ENCODE assay signal across 8 cellular contexts in the genomic region with DNA sequence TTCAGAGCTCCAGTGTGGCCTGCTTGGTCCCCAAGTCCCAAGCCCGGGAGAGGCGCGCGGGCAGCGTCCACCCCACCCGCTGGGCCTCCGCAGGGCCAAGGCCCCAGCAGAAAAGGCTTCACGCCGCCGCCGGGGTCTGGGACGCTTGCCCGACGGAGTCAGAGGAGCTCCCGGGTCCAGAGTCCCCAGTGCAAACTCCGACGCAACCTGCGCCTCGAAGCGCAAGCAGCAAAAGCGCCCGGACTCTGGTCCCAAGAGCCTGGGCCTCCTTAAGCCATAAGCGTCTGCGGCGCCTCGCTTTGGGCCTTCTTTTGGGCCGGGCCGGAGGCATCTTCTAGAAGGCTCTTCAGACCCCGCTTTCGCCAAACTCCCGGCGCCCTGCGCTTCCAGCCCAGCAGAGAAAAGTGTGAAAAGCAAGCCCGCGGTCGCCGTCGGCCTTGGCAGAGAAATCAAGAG. TPM values are rescaled to one million over a fixed set of nuclear protein-coding genes. Genes with fewer than 3 reads are reported as not detected.
DNase-seq lines count a peak whose midpoint lies in the region; ATAC-seq and TF ChIP-seq lines count a peak whose summit lies in the region.
"Had no signal": no experiment of that assay in that cellular context is flagged by ENCODE, and none has a peak within 500 bp of the region (broad histone marks: within the 10 kb centered on the region; RNA-seq: fewer than 3 reads in every experiment).

No MANE protein-coding gene starts in this region.

- H3K27ac ChIP-seq in HCT116 (ENCODE audit: low read depth, low read length) (peak overlapping the region; percentile 82), smooth muscle cell (ENCODE audit: low read depth) (no peak overlapping the region)

- POLR2A ChIA-PET in HCT116 (lab: Charles Lee), result interaction anchor here (1.6 kb wide), 1 partner anchor 10 kb away, joined by 6 read pairs; no protein-coding TSS in a partner anchor
- POLR2A ChIA-PET in naive thymus-derived CD8-positive, alpha-beta T cell (lab: Charles Lee), result no interaction called here

- H2AFZ ChIP-seq in HCT116 (ENCODE audit: low read depth, low read length, poor library complexity, severe bottlenecking), result no peak overlapping the region
- H2AFZ ChIP-seq in smooth muscle cell (ENCODE audit: low read depth), result peak overlapping the region; percentile 86

- H3K27me3 ChIP-seq in HCT116 (ENCODE audit: insufficient read depth, low read length), result no peaks in the 10 kb centered on the region
- no peaks in the 10 kb centered on the region for H3K27me3 ChIP-seq in adipocyte (replicated peaks; ENCODE audit: control insufficient read depth, insufficient read depth, low read length)
- peaks cover 82% of the 10 kb centered on the region for H3K27me3 ChIP-seq in iPS-15b (ENCODE audit: control insufficient read depth, insufficient read depth, low read length)
- H3K27me3 ChIP-seq in smooth muscle cell (ENCODE audit: low read depth), result peaks cover 87% of the 10 kb centered on the region

- no peaks in the 10 kb centered on the region for H3K9me3 ChIP-seq in HCT116 (ENCODE audit: control insufficient read depth in 1 of 2, insufficient read depth in 1 of 2, low read depth in 1 of 2, low read length in 2 of 2)
- no peaks in the 10 kb centered on the region for H3K9me3 ChIP-seq in adipocyte (ENCODE audit: control insufficient read depth, low read length)
- H3K9me3 ChIP-seq in iPS-15b (ENCODE audit: control insufficient read depth, insufficient read depth, low read length), result no peaks in the 10 kb centered on the region
- H3K9me3 ChIP-seq in smooth muscle cell (replicated peaks; ENCODE audit: low read depth), result no peaks in the 10 kb centered on the region

- DNase-seq in HCT116 (ENCODE audit: low read depth, low spot score) (no peak), adipocyte (ENCODE audit: low read depth) (peak; percentile 61), smooth muscle cell (lab: John Stamatoyannopoulos, UW; ENCODE audit: unreplicated experiment) (no peak), erythroblast (lab: John Stamatoyannopoulos, UW) (no peak)
- no peak for DNase-seq in naive thymus-derived CD8-positive, alpha-beta T cell
- DNase-seq: activated naive CD4-positive, alpha-beta T cell had no signal

- H3K4me1 ChIP-seq in HCT116 (ENCODE audit: control insufficient read depth in 1 of 2, insufficient read depth in 2 of 2, low read length in 2 of 2) (peaks cover 0 to 6% of the 10 kb centered on the region in 2 experiments; a peak in 2 of 4 replicates), adipocyte (ENCODE audit: control insufficient read depth, insufficient read depth, low read length) (peaks cover 32% of the 10 kb centered on the region), iPS-15b (ENCODE audit: control insufficient read depth, insufficient read depth, low read length) (no peaks in the 10 kb centered on the region), smooth muscle cell (ENCODE audit: low read depth) (peaks cover 6% of the 10 kb centered on the region)

- peak overlapping the region; percentile 53 to 68 for H3K4me3 ChIP-seq in HCT116 (replicated peaks in 1 of 2; ENCODE audit: low read depth in 1 of 2, low read length in 2 of 2)
- H3K4me3 ChIP-seq in adipocyte (ENCODE audit: low read length), result peak overlapping the region; percentile 85
- H3K4me3 ChIP-seq in iPS-15b (ENCODE audit: low read depth, low read length), result peak overlapping the region; percentile 54
- H3K4me3 ChIP-seq in smooth muscle cell, result peak overlapping the region; percentile 57

- H3K9me3 Mint-ChIP-seq in naive thymus-derived CD8-positive, alpha-beta T cell, result peaks cover 0 to 9% (median 2%) of the 10 kb centered on the region in 9 donors

- 3% methylated on average over 38 of the region's 38 CpGs for WGBS in smooth muscle cell (ENCODE audit: low lambda C conversion rate)

- intact Hi-C loops in HCT116 (cut with micrococcal nuclease), result no loop called here

- H3K4me3 Mint-ChIP-seq in naive thymus-derived CD8-positive, alpha-beta T cell, result peak overlapping the region in 3 of 10 donors; percentile 22 to 25 (median 25)

- H3K27ac Mint-ChIP-seq in naive thymus-derived CD8-positive, alpha-beta T cell, result no peak overlapping the region

- H3K36me3 Mint-ChIP-seq in naive thymus-derived CD8-positive, alpha-beta T cell, result peaks cover 0 to 10% (median 8%) of the 10 kb centered on the region in 3 donors

- RAD21 ChIA-PET in HCT116 (lab: Charles Lee; ENCODE audit: low non-redundant PET in 1 of 2, low total read pairs in 2 of 2, uncharacterized antibody in 2 of 2, unreplicated experiment in 2 of 2), result no interaction called here

- H3K9ac ChIP-seq in HCT116 (ENCODE audit: low read length) (peak overlapping the region; percentile 77), adipocyte (ENCODE audit: low read length) (peak overlapping the region; percentile 97), iPS-15b (ENCODE audit: low read depth, low read length) (no peak overlapping the region), smooth muscle cell (ENCODE audit: low read depth) (no peak overlapping the region)

- no peak for TF ChIP-seq RAD21 in HCT116 (IDR thresholded peaks at IDR 0.05; ENCODE audit: low read depth)

- H3F3A ChIP-seq in smooth muscle cell (ENCODE audit: low read depth), result no peaks in the 10 kb centered on the region

- CTCF ChIA-PET in HCT116 (lab: Charles Lee), result interaction anchor here (1.7 to 2.1 kb wide), 2 partner anchors 12 to 341 kb away, joined by 7 to 10 read pairs; no protein-coding TSS in a partner anchor

- H3K79me2 ChIP-seq in HCT116 (ENCODE audit: insufficient read depth, low read length) (peaks cover 30% of the 10 kb centered on the region), smooth muscle cell (ENCODE audit: low read depth) (no peaks in the 10 kb centered on the region)

- BruUV-seq in HCT116 (replicated peaks; lab: Mats Ljungman, UMichigan), result TSS peak; percentile 48

- H4K20me1 ChIP-seq in HCT116 (ENCODE audit: insufficient read depth) (no peaks in the 10 kb centered on the region), smooth muscle cell (ENCODE audit: low read depth) (no peaks in the 10 kb centered on the region)

- H3K27me3 Mint-ChIP-seq in naive thymus-derived CD8-positive, alpha-beta T cell, result peaks cover 25 to 79% (median 45%) of the 10 kb centered on the region in 5 donors

- TF ChIP-seq CTCF in HCT116 (IDR thresholded peaks at IDR 0.05 in 2 of 3, conservative IDR thresholded peaks at IDR 0.05 in 1 of 3; ENCODE audit: borderline replicate concordance in 1 of 3, insufficient read depth in 1 of 3, low read depth in 2 of 3, low read length in 2 of 3), result no peak
- no peak for TF ChIP-seq CTCF in smooth muscle cell (IDR thresholded peaks at IDR 0.05; ENCODE audit: borderline replicate concordance, insufficient read depth, poor library complexity, severe bottlenecking)

- peak overlapping the region; percentile 77 for H3K4me2 ChIP-seq in HCT116 (ENCODE audit: low read length)
- peak overlapping the region; percentile 84 for H3K4me2 ChIP-seq in smooth muscle cell

- ATAC-seq in HCT116, result peak; percentile 7; the same call in 1 of the 2 replicates
- no peak for ATAC-seq in naive thymus-derived CD8-positive, alpha-beta T cell
- ATAC-seq in GM18907 (IDR thresholded peaks at IDR 0.05; ENCODE audit: unreplicated experiment), result no peak

- H3K36me3 ChIP-seq in HCT116 (ENCODE audit: control insufficient read depth in 1 of 2, insufficient read depth in 2 of 2, low read length in 2 of 2) (no peaks in the 10 kb centered on the region), adipocyte (ENCODE audit: control insufficient read depth, insufficient read depth, low read length, severe bottlenecking) (no peaks in the 10 kb centered on the region), iPS-15b (ENCODE audit: control insufficient read depth, insufficient read depth, low read length) (no peaks in the 10 kb centered on the region), smooth muscle cell (ENCODE audit: low read depth) (no peaks in the 10 kb centered on the region)

- TF ChIP-seq POLR2A in HCT116 (IDR thresholded peaks at IDR 0.05; ENCODE audit: borderline replicate concordance, extremely low read depth, insufficient read depth, insufficient read length), result no peak
- TF ChIP-seq POLR2A in erythroblast (IDR thresholded peaks at IDR 0.05; ENCODE audit: low read length), result no peak

- no peaks in the 10 kb centered on the region for H3K9me2 ChIP-seq in HCT116 (ENCODE audit: insufficient read depth)

- H3K4me1 Mint-ChIP-seq in naive thymus-derived CD8-positive, alpha-beta T cell, result peaks cover 5 to 13% (median 8%) of the 10 kb centered on the region in 4 donors

TF ChIP-seq in HCT116, 20 proteins besides CTCF, POLR2A, EP300 and RAD21:
- TF ChIP-seq, protein P1, sequence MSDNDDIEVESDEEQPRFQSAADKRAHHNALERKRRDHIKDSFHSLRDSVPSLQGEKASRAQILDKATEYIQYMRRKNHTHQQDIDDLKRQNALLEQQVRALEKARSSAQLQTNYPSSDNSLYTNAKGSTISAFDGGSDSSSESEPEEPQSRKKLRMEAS (IDR thresholded peaks at IDR 0.05), result 0 out of 2 replicates have a peak, but pooled peaks have one; percentile 11
- TF ChIP-seq ZFX (IDR thresholded peaks at IDR 0.05) (peak; percentile 83), ZNF274 (IDR thresholded peaks at IDR 0.05; ENCODE audit: low read depth, low read length) (no peak), EZH2phosphoT487 (IDR thresholded peaks at IDR 0.05; ENCODE audit: borderline replicate concordance) (no peak)

RNA-seq across cellular contexts. Expression of a gene that starts 1.4 kb away (rescaled TPM):
- total RNA-seq in HCT116 (2021; ENCODE audit: unreplicated experiment) (14.4 TPM), smooth muscle cell (2.3 TPM in 2 replicates)
- polyA plus RNA-seq in HCT116 (2012), result 9.0 and 10.0 TPM in 2 replicates
- 0.59 and 0.67 TPM in 2 replicates for polyA plus RNA-seq in smooth muscle cell
- not detected for total RNA-seq in naive thymus-derived CD8-positive, alpha-beta T cell
- not detected for polyA plus RNA-seq in naive thymus-derived CD8-positive, alpha-beta T cell

Comparison
In these comparisons a context has a peak if more than half of its experiments do, and no peak if none do; other contexts are left out.
1. H3K9ac ChIP-seq: peak in HCT116 (single experiment) and adipocyte (single experiment); none in iPS-15b (single experiment) and smooth muscle cell (single experiment).
2. Peak in every context shown above with its lines, with median percentiles within 50 percentile points of each other: H3K4me3 ChIP-seq.